In the genomic region with DNA sequence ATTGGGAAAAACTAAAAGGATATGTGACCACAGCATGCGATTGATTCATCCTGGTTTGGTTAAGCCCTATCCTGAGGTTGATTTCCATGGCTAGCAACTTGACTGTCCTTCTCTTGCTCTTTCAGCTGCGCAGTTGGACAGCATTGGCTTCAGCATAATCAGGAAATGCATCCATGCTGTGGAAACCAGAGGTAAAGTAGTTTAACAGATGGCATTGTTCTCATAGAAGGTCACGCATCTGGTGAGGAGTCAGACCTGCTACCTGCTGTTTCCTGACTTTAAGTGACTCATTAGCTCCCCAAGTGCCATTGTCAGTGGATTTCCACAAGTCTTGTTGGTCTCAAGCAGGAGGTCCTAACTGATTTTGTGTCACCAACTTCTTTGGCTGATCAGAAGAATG, we compare ENCODE assay signal across 12 cellular contexts.
A peak's percentile ranks its signal among the peaks of the same experiment; 100 is the strongest.
DNase-seq lines count a peak whose midpoint lies in the region; ATAC-seq and TF ChIP-seq lines count a peak whose summit lies in the region.
"Had no signal": no experiment of that assay in that cellular context is flagged by ENCODE, and none has a peak within 500 bp of the region (broad histone marks: within the 10 kb centered on the region; RNA-seq: fewer than 3 reads in every experiment).

No MANE protein-coding gene starts in this region.

- no peak overlapping the region for H3K4me3 ChIP-seq in HUES48 (ENCODE audit: low read depth, low read length)
- no peak overlapping the region for H3K4me3 ChIP-seq in WERI-Rb-1 (ENCODE audit: low read depth, low read length)
- H3K4me3 ChIP-seq: mucosa of descending colon, right lobe of liver, upper lobe of right lung had no signal

- no peaks in the 10 kb centered on the region for H3K27me3 ChIP-seq in HUES48 (ENCODE audit: control insufficient read depth, insufficient read depth, low read length)
- H3K27me3 ChIP-seq in WERI-Rb-1 (ENCODE audit: insufficient read depth, low read depth, severe bottlenecking): no peaks in the 10 kb centered on the region
- H3K27me3 ChIP-seq: right lobe of liver, upper lobe of right lung had no signal

- H3K9me3 ChIP-seq in HUES48 (ENCODE audit: control insufficient read depth, insufficient read depth, low read length): no peaks in the 10 kb centered on the region
- no peaks in the 10 kb centered on the region for H3K9me3 ChIP-seq in WERI-Rb-1 (ENCODE audit: severe bottlenecking)
- H3K9me3 ChIP-seq: mucosa of descending colon, right lobe of liver, upper lobe of right lung had no signal

- TF ChIP-seq CTCF in WERI-Rb-1 (IDR thresholded peaks at IDR 0.05; ENCODE audit: low read depth, low read length): no peak

- H3K9ac ChIP-seq in HUES48 (ENCODE audit: low read depth, low read length): no peak overlapping the region

- ATAC-seq in HG03457 (IDR thresholded peaks at IDR 0.05; ENCODE audit: unreplicated experiment): no peak
- ATAC-seq: mucosa of descending colon, right lobe of liver, upper lobe of right lung had no signal

- H3K4me1 ChIP-seq in HUES48 (ENCODE audit: control insufficient read depth, insufficient read depth, low read length): peaks cover 35% of the 10 kb centered on the region
- H3K4me1 ChIP-seq: right lobe of liver, upper lobe of right lung had no signal

- H3K27ac ChIP-seq in HUES48 (ENCODE audit: low read depth, low read length) (peak overlapping the region; percentile 98), WERI-Rb-1 (no peak overlapping the region)
- H3K27ac ChIP-seq: right lobe of liver, upper lobe of right lung had no signal

- H3K36me3 ChIP-seq in HUES48 (ENCODE audit: control insufficient read depth, insufficient read depth, low read length): no peaks in the 10 kb centered on the region
- H3K36me3 ChIP-seq in WERI-Rb-1: no peaks in the 10 kb centered on the region
- H3K36me3 ChIP-seq: right lobe of liver, upper lobe of right lung had no signal

- DNase-seq in NCI-H2227 (lab: John Stamatoyannopoulos, UW; ENCODE audit: unreplicated experiment): peak; percentile 57
- no peak for DNase-seq in NCI-H2227 treated with DMSO at 0.1 percent for 48 hours (lab: John Stamatoyannopoulos, UW)
- peak; percentile 37 for DNase-seq in WERI-Rb-1
- DNase-seq in iPS-NIHi7 (ENCODE audit: extremely low spot score): peak; percentile 73
- DNase-seq in effector CD4-positive, alpha-beta T cell: no peak
- no peak for DNase-seq in NCI-H446 treated with DMSO at 0.1 percent for 48 hours (lab: John Stamatoyannopoulos, UW)
- DNase-seq: DND-41, mucosa of descending colon, right lobe of liver, upper lobe of right lung had no signal

Comparison
In these comparisons a context has a peak if more than half of its experiments do, and no peak if none do; other contexts are left out.
1. DNase-seq: peak in NCI-H2227 (single experiment), WERI-Rb-1 (single experiment) and iPS-NIHi7 (single experiment); none in NCI-H2227 treated with DMSO at 0.1 percent for 48 hours (single experiment), effector CD4-positive, alpha-beta T cell (single experiment) and NCI-H446 treated with DMSO at 0.1 percent for 48 hours (single experiment).